Comparison of ENCODE assay signal across 1 cellular context in the genomic region with DNA sequence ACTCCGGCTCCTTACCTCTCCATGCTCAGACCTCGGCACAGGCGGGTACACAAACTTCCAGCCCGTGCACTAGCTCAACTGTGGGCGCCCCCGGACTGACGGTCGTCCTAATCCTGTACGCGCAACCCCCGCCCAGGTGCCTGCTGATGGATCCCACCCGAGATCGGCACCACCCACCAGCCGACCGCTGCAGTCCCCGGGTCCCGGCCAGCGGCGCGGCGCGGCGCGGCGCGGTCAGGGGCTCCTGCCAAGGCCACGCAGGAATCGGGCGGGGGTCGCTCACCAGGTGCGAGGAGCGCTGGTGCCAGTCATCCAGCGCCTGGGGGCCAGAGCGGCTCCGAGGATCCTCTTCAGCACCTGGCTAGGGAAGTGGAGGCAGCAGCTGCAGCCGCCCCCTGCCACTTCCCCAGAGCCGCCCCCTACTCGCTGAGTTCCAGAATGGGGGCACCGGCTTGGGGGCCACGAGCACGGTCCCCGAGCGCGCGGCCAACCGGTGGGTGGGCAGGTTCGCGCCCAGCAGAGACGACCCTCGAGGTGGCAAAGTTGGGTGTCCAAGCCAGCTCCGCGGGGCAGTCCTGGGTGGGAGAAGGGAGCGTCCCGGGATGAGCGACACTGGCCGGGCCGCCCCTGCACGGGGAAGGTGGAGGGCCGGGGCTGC.
TF ChIP-seq lines count a peak whose summit lies in the region.

No MANE protein-coding gene starts in this region.

TF ChIP-seq in GM23338, 12 proteins besides CTCF, POLR2A, EP300 and RAD21:
- TF ChIP-seq ZNF331 (CRISPR knock-in tag; IDR thresholded peaks at IDR 0.05; ENCODE audit: low read depth) (no peak), EZH2phosphoT487 (IDR thresholded peaks at IDR 0.05; ENCODE audit: unreplicated experiment) (no peak), ZNF114 (CRISPR knock-in tag; IDR thresholded peaks at IDR 0.05) (no peak), STAT1 (IDR thresholded peaks at IDR 0.05; ENCODE audit: unreplicated experiment) (no peak), POLR2AphosphoS5 (IDR thresholded peaks at IDR 0.05; ENCODE audit: low read depth) (no peak), JUNB (IDR thresholded peaks at IDR 0.05; ENCODE audit: unreplicated experiment) (no peak), EZH2 (IDR thresholded peaks at IDR 0.05; ENCODE audit: low read depth, unreplicated experiment) (no peak), CREB1 (CRISPR knock-in tag; IDR thresholded peaks at IDR 0.05; ENCODE audit: low read depth) (no peak), NANOG (IDR thresholded peaks at IDR 0.05; ENCODE audit: borderline replicate concordance) (no peak)
- TF ChIP-seq, protein P1, sequence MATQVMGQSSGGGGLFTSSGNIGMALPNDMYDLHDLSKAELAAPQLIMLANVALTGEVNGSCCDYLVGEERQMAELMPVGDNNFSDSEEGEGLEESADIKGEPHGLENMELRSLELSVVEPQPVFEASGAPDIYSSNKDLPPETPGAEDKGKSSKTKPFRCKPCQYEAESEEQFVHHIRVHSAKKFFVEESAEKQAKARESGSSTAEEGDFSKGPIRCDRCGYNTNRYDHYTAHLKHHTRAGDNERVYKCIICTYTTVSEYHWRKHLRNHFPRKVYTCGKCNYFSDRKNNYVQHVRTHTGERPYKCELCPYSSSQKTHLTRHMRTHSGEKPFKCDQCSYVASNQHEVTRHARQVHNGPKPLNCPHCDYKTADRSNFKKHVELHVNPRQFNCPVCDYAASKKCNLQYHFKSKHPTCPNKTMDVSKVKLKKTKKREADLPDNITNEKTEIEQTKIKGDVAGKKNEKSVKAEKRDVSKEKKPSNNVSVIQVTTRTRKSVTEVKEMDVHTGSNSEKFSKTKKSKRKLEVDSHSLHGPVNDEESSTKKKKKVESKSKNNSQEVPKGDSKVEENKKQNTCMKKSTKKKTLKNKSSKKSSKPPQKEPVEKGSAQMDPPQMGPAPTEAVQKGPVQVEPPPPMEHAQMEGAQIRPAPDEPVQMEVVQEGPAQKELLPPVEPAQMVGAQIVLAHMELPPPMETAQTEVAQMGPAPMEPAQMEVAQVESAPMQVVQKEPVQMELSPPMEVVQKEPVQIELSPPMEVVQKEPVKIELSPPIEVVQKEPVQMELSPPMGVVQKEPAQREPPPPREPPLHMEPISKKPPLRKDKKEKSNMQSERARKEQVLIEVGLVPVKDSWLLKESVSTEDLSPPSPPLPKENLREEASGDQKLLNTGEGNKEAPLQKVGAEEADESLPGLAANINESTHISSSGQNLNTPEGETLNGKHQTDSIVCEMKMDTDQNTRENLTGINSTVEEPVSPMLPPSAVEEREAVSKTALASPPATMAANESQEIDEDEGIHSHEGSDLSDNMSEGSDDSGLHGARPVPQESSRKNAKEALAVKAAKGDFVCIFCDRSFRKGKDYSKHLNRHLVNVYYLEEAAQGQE (IDR thresholded peaks at IDR 0.05; ENCODE audit: unreplicated experiment) = no peak
- TF ChIP-seq, protein P2, sequence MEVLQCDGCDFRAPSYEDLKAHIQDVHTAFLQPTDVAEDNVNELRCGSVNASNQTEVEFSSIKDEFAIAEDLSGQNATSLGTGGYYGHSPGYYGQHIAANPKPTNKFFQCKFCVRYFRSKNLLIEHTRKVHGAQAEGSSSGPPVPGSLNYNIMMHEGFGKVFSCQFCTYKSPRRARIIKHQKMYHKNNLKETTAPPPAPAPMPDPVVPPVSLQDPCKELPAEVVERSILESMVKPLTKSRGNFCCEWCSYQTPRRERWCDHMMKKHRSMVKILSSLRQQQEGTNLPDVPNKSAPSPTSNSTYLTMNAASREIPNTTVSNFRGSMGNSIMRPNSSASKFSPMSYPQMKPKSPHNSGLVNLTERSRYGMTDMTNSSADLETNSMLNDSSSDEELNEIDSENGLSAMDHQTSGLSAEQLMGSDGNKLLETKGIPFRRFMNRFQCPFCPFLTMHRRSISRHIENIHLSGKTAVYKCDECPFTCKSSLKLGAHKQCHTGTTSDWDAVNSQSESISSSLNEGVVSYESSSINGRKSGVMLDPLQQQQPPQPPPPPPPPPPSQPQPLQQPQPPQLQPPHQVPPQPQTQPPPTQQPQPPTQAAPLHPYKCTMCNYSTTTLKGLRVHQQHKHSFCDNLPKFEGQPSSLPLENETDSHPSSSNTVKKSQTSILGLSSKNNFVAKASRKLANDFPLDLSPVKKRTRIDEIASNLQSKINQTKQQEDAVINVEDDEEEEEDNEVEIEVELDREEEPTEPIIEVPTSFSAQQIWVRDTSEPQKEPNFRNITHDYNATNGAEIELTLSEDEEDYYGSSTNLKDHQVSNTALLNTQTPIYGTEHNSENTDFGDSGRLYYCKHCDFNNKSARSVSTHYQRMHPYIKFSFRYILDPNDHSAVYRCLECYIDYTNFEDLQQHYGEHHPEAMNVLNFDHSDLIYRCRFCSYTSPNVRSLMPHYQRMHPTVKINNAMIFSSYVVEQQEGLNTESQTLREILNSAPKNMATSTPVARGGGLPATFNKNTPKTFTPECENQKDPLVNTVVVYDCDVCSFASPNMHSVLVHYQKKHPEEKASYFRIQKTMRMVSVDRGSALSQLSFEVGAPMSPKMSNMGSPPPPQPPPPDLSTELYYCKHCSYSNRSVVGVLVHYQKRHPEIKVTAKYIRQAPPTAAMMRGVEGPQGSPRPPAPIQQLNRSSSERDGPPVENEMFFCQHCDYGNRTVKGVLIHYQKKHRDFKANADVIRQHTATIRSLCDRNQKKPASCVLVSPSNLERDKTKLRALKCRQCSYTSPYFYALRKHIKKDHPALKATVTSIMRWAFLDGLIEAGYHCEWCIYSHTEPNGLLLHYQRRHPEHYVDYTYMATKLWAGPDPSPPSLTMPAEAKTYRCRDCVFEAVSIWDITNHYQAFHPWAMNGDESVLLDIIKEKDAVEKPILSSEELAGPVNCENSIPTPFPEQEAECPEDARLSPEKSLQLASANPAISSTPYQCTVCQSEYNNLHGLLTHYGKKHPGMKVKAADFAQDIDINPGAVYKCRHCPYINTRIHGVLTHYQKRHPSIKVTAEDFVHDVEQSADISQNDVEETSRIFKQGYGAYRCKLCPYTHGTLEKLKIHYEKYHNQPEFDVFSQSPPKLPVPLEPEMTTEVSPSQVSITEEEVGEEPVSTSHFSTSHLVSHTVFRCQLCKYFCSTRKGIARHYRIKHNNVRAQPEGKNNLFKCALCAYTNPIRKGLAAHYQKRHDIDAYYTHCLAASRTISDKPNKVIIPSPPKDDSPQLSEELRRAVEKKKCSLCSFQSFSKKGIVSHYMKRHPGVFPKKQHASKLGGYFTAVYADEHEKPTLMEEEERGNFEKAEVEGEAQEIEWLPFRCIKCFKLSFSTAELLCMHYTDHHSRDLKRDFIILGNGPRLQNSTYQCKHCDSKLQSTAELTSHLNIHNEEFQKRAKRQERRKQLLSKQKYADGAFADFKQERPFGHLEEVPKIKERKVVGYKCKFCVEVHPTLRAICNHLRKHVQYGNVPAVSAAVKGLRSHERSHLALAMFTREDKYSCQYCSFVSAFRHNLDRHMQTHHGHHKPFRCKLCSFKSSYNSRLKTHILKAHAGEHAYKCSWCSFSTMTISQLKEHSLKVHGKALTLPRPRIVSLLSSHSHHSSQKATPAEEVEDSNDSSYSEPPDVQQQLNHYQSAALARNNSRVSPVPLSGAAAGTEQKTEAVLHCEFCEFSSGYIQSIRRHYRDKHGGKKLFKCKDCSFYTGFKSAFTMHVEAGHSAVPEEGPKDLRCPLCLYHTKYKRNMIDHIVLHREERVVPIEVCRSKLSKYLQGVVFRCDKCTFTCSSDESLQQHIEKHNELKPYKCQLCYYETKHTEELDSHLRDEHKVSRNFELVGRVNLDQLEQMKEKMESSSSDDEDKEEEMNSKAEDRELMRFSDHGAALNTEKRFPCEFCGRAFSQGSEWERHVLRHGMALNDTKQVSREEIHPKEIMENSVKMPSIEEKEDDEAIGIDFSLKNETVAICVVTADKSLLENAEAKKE (CRISPR knock-in tag; IDR thresholded peaks at IDR 0.05) = no peak
- TF ChIP-seq, protein P3, sequence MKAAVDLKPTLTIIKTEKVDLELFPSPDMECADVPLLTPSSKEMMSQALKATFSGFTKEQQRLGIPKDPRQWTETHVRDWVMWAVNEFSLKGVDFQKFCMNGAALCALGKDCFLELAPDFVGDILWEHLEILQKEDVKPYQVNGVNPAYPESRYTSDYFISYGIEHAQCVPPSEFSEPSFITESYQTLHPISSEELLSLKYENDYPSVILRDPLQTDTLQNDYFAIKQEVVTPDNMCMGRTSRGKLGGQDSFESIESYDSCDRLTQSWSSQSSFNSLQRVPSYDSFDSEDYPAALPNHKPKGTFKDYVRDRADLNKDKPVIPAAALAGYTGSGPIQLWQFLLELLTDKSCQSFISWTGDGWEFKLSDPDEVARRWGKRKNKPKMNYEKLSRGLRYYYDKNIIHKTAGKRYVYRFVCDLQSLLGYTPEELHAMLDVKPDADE (IDR thresholded peaks at IDR 0.05) = no peak
